8 cellular contexts compared by ENCODE assay signal in the genomic region with DNA sequence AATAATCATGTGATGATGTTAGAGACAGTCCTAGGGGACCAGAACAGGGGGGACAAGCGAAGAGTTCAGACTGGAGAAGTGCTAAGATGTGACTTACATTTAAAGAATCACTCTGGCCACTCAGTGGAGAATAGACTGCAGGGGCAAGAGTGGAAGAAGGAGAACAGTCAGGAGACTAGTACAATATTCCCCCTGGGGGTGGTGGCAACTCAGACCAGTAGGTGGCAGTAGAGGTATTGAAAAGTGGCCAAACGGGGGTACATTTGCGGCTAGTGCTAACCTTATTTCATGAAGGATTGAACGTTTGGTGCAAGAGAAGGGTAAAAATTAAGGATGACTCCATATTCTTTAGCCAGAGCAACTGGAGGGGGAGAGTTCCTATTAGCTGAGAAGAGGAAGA. TPM values are rescaled to one million over a fixed set of nuclear protein-coding genes. Genes with fewer than 3 reads are reported as not detected.
DNase-seq lines count a peak whose midpoint lies in the region; ATAC-seq, FAIRE-seq and TF ChIP-seq lines count a peak whose summit lies in the region.

No MANE protein-coding gene starts in this region.

- CTCF ChIA-PET in MCF 10A (lab: Yijun Ruan, JAX): interaction anchor here (0.7 to 10.5 kb wide), 23 partner anchors 9 to 207 kb away, joined by 3 to 127 read pairs (median 3); no protein-coding TSS in a partner anchor

- H3K4me3 Mint-ChIP-seq in MCF 10A (ENCODE audit: unreplicated experiment) (no peak overlapping the region), brain (no peak overlapping the region)

- H3K79me2 ChIP-seq in keratinocyte (ENCODE audit: control insufficient read depth, insufficient read depth, low read length): no peaks in the 10 kb centered on the region

- TF ChIP-seq POLR2A in breast epithelium (IDR thresholded peaks at IDR 0.05): no peak

- intact Hi-C loops in MCF 10A (cut with micrococcal nuclease) (loop anchor here (1.0 kb wide), 2 partner anchors 27 to 67 kb away; no protein-coding TSS in a partner anchor), breast epithelium (cut with DNase I; ENCODE audit: low total_unique reads) (no loop called here)

- no peak for ATAC-seq in HG02938 (IDR thresholded peaks at IDR 0.05; ENCODE audit: unreplicated experiment)

- H3K4me1 ChIP-seq in breast epithelium: no peaks in the 10 kb centered on the region
- H3K4me1 ChIP-seq in keratinocyte (ENCODE audit: control insufficient read depth, extremely low read depth, insufficient read depth, low read length): peaks cover 14% of the 10 kb centered on the region

- no peak overlapping the region for H3K27ac Mint-ChIP-seq in MCF 10A (ENCODE audit: low read depth, unreplicated experiment)
- peak overlapping the region in 2 of 5 experiments; percentile 5 to 25 for H3K27ac Mint-ChIP-seq in brain

- H3K9me1 ChIP-seq in keratinocyte (ENCODE audit: control insufficient read depth, extremely low read depth, insufficient read depth, low read length): no peaks in the 10 kb centered on the region

- H3K27me3 ChIP-seq in breast epithelium (peaks cover 0 to 43% of the 10 kb centered on the region in 2 donors), keratinocyte (ENCODE audit: control insufficient read depth, extremely low read depth, insufficient read depth, low read length) (no peaks in the 10 kb centered on the region)

- H3K9me3 ChIP-seq in breast epithelium: no peaks in the 10 kb centered on the region
- no peaks in the 10 kb centered on the region for H3K9me3 ChIP-seq in keratinocyte (ENCODE audit: control insufficient read depth, low read depth, low read length)

- H3K27me3 Mint-ChIP-seq in MCF 10A (ENCODE audit: insufficient read depth, unreplicated experiment) (peaks cover 22% of the 10 kb centered on the region), brain (peaks cover 5% of the 10 kb centered on the region)

- dilution Hi-C loops in keratinocyte (cut with MboI; ENCODE audit: extremely low pct_ligation_motif_present, low sequenced_read_pairs): no loop called here

- TF ChIP-seq CTCF in MCF 10A (IDR thresholded peaks at IDR 0.05; ENCODE audit: unreplicated experiment): peak; percentile 62
- peak in 1 of 3 donors; percentile 41 for TF ChIP-seq CTCF in breast epithelium (IDR thresholded peaks at IDR 0.05)
- TF ChIP-seq CTCF in brain (conservative IDR thresholded peaks at IDR 0.05): peak; percentile 54 to 71
- peak; percentile 71 to 93 (median 82) for TF ChIP-seq CTCF in keratinocyte (optimal IDR thresholded peaks at IDR 0.05 in 1 of 3, IDR thresholded peaks at IDR 0.05 in 1 of 3, conservative IDR thresholded peaks at IDR 0.05 in 1 of 3; ENCODE audit: extremely low read depth in 1 of 3, insufficient read depth in 2 of 3, low read length in 3 of 3)

- H3K36me3 ChIP-seq in breast epithelium (no peaks in the 10 kb centered on the region), keratinocyte (ENCODE audit: control insufficient read depth in 2 of 2, extremely low read depth in 1 of 2, insufficient read depth in 2 of 2, low read length in 2 of 2) (no peaks in the 10 kb centered on the region)

- H3K4me3 ChIP-seq in breast epithelium (no peak overlapping the region), keratinocyte (ENCODE audit: control insufficient read depth in 2 of 3, extremely low read depth in 1 of 3, insufficient read depth in 2 of 3, low read depth in 1 of 3, low read length in 3 of 3) (no peak overlapping the region)

- H3K9me3 Mint-ChIP-seq in MCF 10A (ENCODE audit: unreplicated experiment) (no peaks in the 10 kb centered on the region), brain (no peaks in the 10 kb centered on the region)

- FAIRE-seq in keratinocyte (lab: Jason Lieb, UNC): peak; percentile 96

- H3K9ac ChIP-seq in keratinocyte (ENCODE audit: control insufficient read depth, extremely low read depth, insufficient read depth, low read length): no peak overlapping the region

- no peak overlapping the region for H2AFZ ChIP-seq in keratinocyte (ENCODE audit: control insufficient read depth, low read length)

- no peak overlapping the region for H3K4me2 ChIP-seq in keratinocyte (ENCODE audit: control insufficient read depth, extremely low read depth, insufficient read depth, low read depth, low read length)

- H3K27ac ChIP-seq in breast epithelium (no peak overlapping the region), keratinocyte (ENCODE audit: control insufficient read depth, insufficient read depth, low read length) (no peak overlapping the region)

- H4K20me1 ChIP-seq in keratinocyte (ENCODE audit: control insufficient read depth, extremely low read depth, insufficient read depth, low read length): no peaks in the 10 kb centered on the region

- POLR2A ChIA-PET in MCF 10A (lab: Yijun Ruan, JAX): no interaction called here

- no TSS peak for BruUV-seq in MCF 10A (replicated peaks; lab: Mats Ljungman, UMichigan)

- no peaks in the 10 kb centered on the region for H3K36me3 Mint-ChIP-seq in MCF 10A (ENCODE audit: insufficient read depth, unreplicated experiment)
- H3K36me3 Mint-ChIP-seq in brain: no peaks in the 10 kb centered on the region

- H3K4me1 Mint-ChIP-seq in MCF 10A (ENCODE audit: insufficient read depth, unreplicated experiment) (peaks cover 8% of the 10 kb centered on the region), brain (peaks cover 17% of the 10 kb centered on the region)

- DNase-seq in MCF 10A (ENCODE audit: unreplicated experiment) (peak; percentile 77), breast epithelium (ENCODE audit: low spot score in 2 of 2) (no peak), NCI-H128 (lab: John Stamatoyannopoulos, UW; ENCODE audit: unreplicated experiment) (peak; percentile 56), T-helper 9 cell (peak; percentile 28), keratinocyte (ENCODE audit: low read depth, low spot score) (no peak)
- DNase-seq in stimulated activated CD4-positive, alpha-beta T cell treated with anti-CD3 and anti-CD28 coated beads, TNF-alpha, amount 100 ng/mL, for 48 hours (ENCODE audit: low read depth in 3 of 3): peak in 2 of 3 donors; percentile 3 to 35

RNA-seq across cellular contexts. Expression of gene BMX, which starts 2.7 kb away (rescaled TPM):
- not detected in 2 replicates for total RNA-seq in MCF 10A (2022)
- total RNA-seq in breast epithelium: 1 to 10 TPM; 2.3 to 4.2 (median 3.9) TPM
- polyA plus RNA-seq in brain (ENCODE audit: insufficient read depth, low read depth, low replicate concordance): 0.29 TPM
- 0.04 to 0.09 TPM (median 0.06 TPM) in 3 replicates for polyA plus RNA-seq in keratinocyte
- 0.14 TPM for polyA plus RNA-seq in keratinocyte (2011; ENCODE audit: low read depth)
- polyA plus RNA-seq in keratinocyte (2011; cell fraction: cytosol; rRNA removed): 0.04 TPM in 1 of 2 replicates, not detected in the other
- polyA plus RNA-seq in keratinocyte (2011; cell fraction: nucleus; rRNA removed): 0.08 TPM in 1 of 2 replicates, not detected in the other
- 0.13 and 0.14 TPM in 2 replicates for polyA plus RNA-seq in keratinocyte (2012; ENCODE audit: low replicate concordance)
- not detected in 3 replicates for polyA minus RNA-seq in keratinocyte
- not detected for polyA minus RNA-seq in keratinocyte (2011; cell fraction: cytosol; rRNA and poly(A)+ RNA removed)
- polyA minus RNA-seq in keratinocyte (2011; cell fraction: nucleus; rRNA and poly(A)+ RNA removed): not detected in 2 replicates

RNA-seq across cellular contexts. Expression of gene PIR, which starts 4.7 kb away (rescaled TPM):
- total RNA-seq in MCF 10A (2022) (8.2 and 10.3 TPM in 2 replicates), breast epithelium (10 to 100 TPM; 11.6 to 20.6 (median 14.4) TPM)
- polyA plus RNA-seq in brain (ENCODE audit: insufficient read depth, low read depth, low replicate concordance) (21.9 TPM), keratinocyte (17.5 to 23.2 TPM (median 20.2 TPM) in 3 replicates)
- 16.3 TPM for polyA plus RNA-seq in keratinocyte (2011; ENCODE audit: low read depth)
- 17.8 and 26.2 TPM in 2 replicates for polyA plus RNA-seq in keratinocyte (2011; cell fraction: cytosol; rRNA removed)
- 13.3 and 14.2 TPM in 2 replicates for polyA plus RNA-seq in keratinocyte (2011; cell fraction: nucleus; rRNA removed)
- 18.8 and 18.9 TPM in 2 replicates for polyA plus RNA-seq in keratinocyte (2012; ENCODE audit: low replicate concordance)
- 4.9 to 9.0 TPM (median 8.4 TPM) in 3 replicates for polyA minus RNA-seq in keratinocyte
- polyA minus RNA-seq in keratinocyte (2011; cell fraction: cytosol; rRNA and poly(A)+ RNA removed): 7.3 TPM
- polyA minus RNA-seq in keratinocyte (2011; cell fraction: nucleus; rRNA and poly(A)+ RNA removed): 3.3 and 7.4 TPM in 2 replicates

Comparison
In these comparisons a context has a peak if more than half of its experiments do, and no peak if none do; other contexts are left out.
1. DNase-seq: peak in MCF 10A (single experiment), NCI-H128 (single experiment), T-helper 9 cell (single experiment) and stimulated activated CD4-positive, alpha-beta T cell treated with anti-CD3 and anti-CD28 coated beads, TNF-alpha, amount 100 ng/mL, for 48 hours (2 of 3); none in breast epithelium (0 of 2) and keratinocyte (single experiment).